ENCODE assay signal across 11 cellular contexts in genomic region chr19:49520705-49521319, GRCh38. TPM values are rescaled to one million over a fixed set of nuclear protein-coding genes. Genes with fewer than 3 reads are reported as not detected.
A peak's percentile ranks its signal among the peaks of the same experiment; 100 is the strongest.
DNase-seq lines count a peak whose midpoint lies in the region; ATAC-seq and TF ChIP-seq lines count a peak whose summit lies in the region.
"Had no signal": no experiment of that assay in that cellular context is flagged by ENCODE, and none has a peak within 500 bp of the region (broad histone marks: within the 10 kb centered on the region; RNA-seq: fewer than 3 reads in every experiment).

No MANE protein-coding gene starts in this region.

- intact Hi-C loops in psoas muscle (cut with DNase I), result no loop called here

- no peaks in the 10 kb centered on the region for H3K27me3 ChIP-seq in psoas muscle (ENCODE audit: insufficient read depth in 3 of 3, low read length in 2 of 3)
- H3K27me3 ChIP-seq: BLaER1 had no signal

- H3K36me3 ChIP-seq in psoas muscle (ENCODE audit: insufficient read depth in 1 of 2, low read depth in 1 of 2), result peaks cover 2 to 3% of the 10 kb centered on the region in 2 donors

- no peaks in the 10 kb centered on the region for H3K27me3 Mint-ChIP-seq in stimulated activated naive CD8-positive, alpha-beta T cell treated with anti-CD3 and anti-CD28 coated beads, Interleukin-15, amount 100 ng/mL, for 72 hours

- DNase-seq in psoas muscle (peak; percentile 40 to 63), HCEC 1CT (no peak)
- DNase-seq in stimulated activated naive CD8-positive, alpha-beta T cell treated with anti-CD3 and anti-CD28 coated beads, Interleukin-15, amount 100 ng/mL, for 72 hours, result no peak
- DNase-seq: activated T-cell treated with anti-CD3 and anti-CD28 coated beads, Interleukin-2, amount 50 U/mL, for 48 hours; endodermal cell; stimulated activated CD8-positive, alpha-beta memory T cell treated with anti-CD3 and anti-CD28 coated beads, Interleukin-4, amount 100 ng/mL, for 48 hours had no signal

- H3K9me3 Mint-ChIP-seq in stimulated activated naive CD8-positive, alpha-beta T cell treated with anti-CD3 and anti-CD28 coated beads, Interleukin-15, amount 100 ng/mL, for 72 hours, result no peaks in the 10 kb centered on the region
- H3K9me3 Mint-ChIP-seq: endodermal cell, GM23338 had no signal

- no peaks in the 10 kb centered on the region for H3K9me3 ChIP-seq in psoas muscle
- H3K9me3 ChIP-seq: BLaER1 had no signal

- TF ChIP-seq CTCF in psoas muscle (IDR thresholded peaks at IDR 0.05), result no peak

- WGBS in psoas muscle, 3 donors, result 63 to 84% (median 68%) methylated on average over 13 of the region's 13 CpGs

- H3K27ac ChIP-seq in cingulate gyrus (ENCODE audit: low read depth, low read length) (peak overlapping the region; percentile 41), psoas muscle (no peak overlapping the region)
- H3K27ac ChIP-seq: BLaER1, HL-60 had no signal

- H3K4me1 Mint-ChIP-seq in stimulated activated naive CD8-positive, alpha-beta T cell treated with anti-CD3 and anti-CD28 coated beads, Interleukin-15, amount 100 ng/mL, for 72 hours, result peaks cover 3% of the 10 kb centered on the region
- H3K4me1 Mint-ChIP-seq: endodermal cell had no signal

- no peak overlapping the region for H3K4me3 Mint-ChIP-seq in stimulated activated naive CD8-positive, alpha-beta T cell treated with anti-CD3 and anti-CD28 coated beads, Interleukin-15, amount 100 ng/mL, for 72 hours
- H3K4me3 Mint-ChIP-seq: endodermal cell, GM23338 had no signal

- peak overlapping the region in 1 of 2 donors; percentile 27 for H3K27ac Mint-ChIP-seq in stimulated activated naive CD8-positive, alpha-beta T cell treated with anti-CD3 and anti-CD28 coated beads, Interleukin-15, amount 100 ng/mL, for 72 hours
- H3K27ac Mint-ChIP-seq: endodermal cell, GM23338 had no signal

- ATAC-seq in psoas muscle, result peak in 2 of 4 donors; percentile 33 to 48
- ATAC-seq in stimulated activated naive CD8-positive, alpha-beta T cell treated with anti-CD3 and anti-CD28 coated beads, Interleukin-15, amount 100 ng/mL, for 72 hours, result no peak
- ATAC-seq: activated CD4-positive, CD25-positive, alpha-beta regulatory T cell treated with anti-CD3 and anti-CD28 coated beads, Interleukin-2, amount 50 U/mL, for 24 hours; GM23338 had no signal

- no peak overlapping the region for H3K4me3 ChIP-seq in psoas muscle
- H3K4me3 ChIP-seq: BLaER1, GM23338 had no signal

- H3K4me1 ChIP-seq in psoas muscle, result no peaks in the 10 kb centered on the region

RNA-seq across cellular contexts. Expression of gene RCN3, which starts 7.0 kb away (rescaled TPM):
- 1 to 10 TPM; 6.4 to 8.6 (median 7.4) TPM for total RNA-seq in psoas muscle
- 1 to 10 TPM; 3.9 to 9.6 (median 7.3) TPM for polyA plus RNA-seq in psoas muscle

RNA-seq across cellular contexts. Expression of gene FCGRT, which starts 8.4 kb away (rescaled TPM):
- total RNA-seq in psoas muscle, result 10 to 100 TPM; 42.2 to 79.3 (median 60.3) TPM
- 10 to 100 TPM; 32.0 to 48.2 (median 39.9) TPM for polyA plus RNA-seq in psoas muscle

RNA-seq across cellular contexts. Expression of gene RPS11, which starts 24.6 kb away (rescaled TPM):
- 1,000 to 10,000 TPM; 1,146 to 1,506 (median 1,232) TPM for total RNA-seq in psoas muscle
- 1,000 to 10,000 TPM; 2,461 to 3,844 (median 3,134) TPM for polyA plus RNA-seq in psoas muscle

RNA-seq across cellular contexts. Expression of gene RPL13A, which starts 33.4 kb away (rescaled TPM):
- 1,000 to 10,000 TPM; 1,392 to 2,022 (median 1,763) TPM for total RNA-seq in psoas muscle
- 1,000 to 10,000 TPM; 1,992 to 2,955 (median 2,046) TPM for polyA plus RNA-seq in psoas muscle

RNA-seq across cellular contexts. Expression of gene FLT3LG, which starts 46.8 kb away (rescaled TPM):
- total RNA-seq in psoas muscle, result 1 to 10 TPM; 1.9 to 3.2 (median 2.5) TPM
- polyA plus RNA-seq in psoas muscle, result 1 to 10 TPM; 1.9 to 4.5 (median 4.1) TPM

Comparison
In these comparisons a context has a peak if more than half of its experiments do, and no peak if none do; other contexts are left out.
1. DNase-seq: peak in psoas muscle (2 of 2); none in HCEC 1CT (single experiment) and stimulated activated naive CD8-positive, alpha-beta T cell treated with anti-CD3 and anti-CD28 coated beads, Interleukin-15, amount 100 ng/mL, for 72 hours (0 of 2).